In the genomic region with DNA sequence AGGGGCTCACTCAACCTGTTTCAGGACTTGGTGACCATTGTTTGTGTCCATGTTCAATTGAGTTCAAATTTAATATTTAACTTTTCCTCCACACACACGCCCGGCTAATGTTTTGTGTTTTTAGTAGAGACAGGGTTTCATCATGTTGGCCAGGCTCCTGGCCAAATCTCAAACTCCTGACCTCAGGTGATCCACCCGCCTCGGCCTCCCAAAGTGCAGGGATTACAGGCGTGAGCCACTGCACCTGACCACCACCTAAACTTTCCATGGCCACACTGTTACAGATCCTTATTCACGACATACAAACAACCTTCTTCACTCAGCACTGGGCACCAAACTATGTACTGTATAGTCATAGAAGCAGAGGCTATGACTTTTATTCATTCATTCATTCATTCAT, we compare ENCODE assay signal across 1 cellular context. TPM values are rescaled to one million over a fixed set of nuclear protein-coding genes. Genes with fewer than 3 reads are reported as not detected.
"Had no signal": no experiment of that assay in that cellular context is flagged by ENCODE, and none has a peak within 500 bp of the region (broad histone marks: within the 10 kb centered on the region; RNA-seq: fewer than 3 reads in every experiment).

No MANE protein-coding gene starts in this region.

RNA-seq across cellular contexts. Expression of gene LIMS3, which starts 4.3 kb away (rescaled TPM):
- polyA plus RNA-seq: keratinocyte had no signal
